In genomic region chr5:96250782-96251181, GRCh38 we compare ENCODE assay signal across 25 cellular contexts.
DNase-seq lines count a peak whose midpoint lies in the region; ATAC-seq, FAIRE-seq and TF ChIP-seq lines count a peak whose summit lies in the region.
"Had no signal": no experiment of that assay in that cellular context is flagged by ENCODE, and none has a peak within 500 bp of the region (broad histone marks: within the 10 kb centered on the region; RNA-seq: fewer than 3 reads in every experiment).

No MANE protein-coding gene starts in this region.

- peak overlapping the region; percentile 71; the same call in 2 of the 3 replicates for H2BK15ac ChIP-seq in IMR-90 (ENCODE audit: low read depth, low read length)

- ATAC-seq in A549, result no peak
- no peak for ATAC-seq in IMR-90 (ENCODE audit: low read depth)
- peak; percentile 4 for ATAC-seq in left lobe of liver
- ATAC-seq in GM18909 (IDR thresholded peaks at IDR 0.05; ENCODE audit: poor library complexity, unreplicated experiment), result no peak
- ATAC-seq: CD8-positive, alpha-beta T cell; GM12878 had no signal

- peak overlapping the region; percentile 63; the same call in 1 of the 2 replicates for H2BK20ac ChIP-seq in IMR-90 (ENCODE audit: low read depth, low read length)

- no peak overlapping the region for H3K56ac ChIP-seq in IMR-90 (ENCODE audit: extremely low read depth, insufficient read depth, low read length)

- no peak overlapping the region for H3K4me2 ChIP-seq in A549
- H3K4me2 ChIP-seq in IMR-90 (ENCODE audit: low read depth, low read length), result no peak overlapping the region
- H3K4me2 ChIP-seq: BLaER1 treated with 17β-estradiol and CSF1 and Interleukin-3, amounts not matched to agents 10 nM and 100 nM had no signal

- no peak for TF ChIP-seq POLR2A in A549 (IDR thresholded peaks at IDR 0.05; ENCODE audit: low read length)
- TF ChIP-seq POLR2A in IMR-90 (IDR thresholded peaks at IDR 0.05; ENCODE audit: low read depth, low read length), result no peak

- TF ChIP-seq CTCF in A549 (IDR thresholded peaks at IDR 0.05), result no peak
- no peak for TF ChIP-seq CTCF in IMR-90 (conservative IDR thresholded peaks at IDR 0.05; ENCODE audit: low read depth, low read length)
- TF ChIP-seq CTCF in GM13976 (IDR thresholded peaks at IDR 0.05; ENCODE audit: borderline replicate concordance, control extremely low read depth, extremely low read depth, insufficient read depth, missing control alignments), result no peak
- no peak for TF ChIP-seq CTCF in Calu3 (IDR thresholded peaks at IDR 0.05; ENCODE audit: unreplicated experiment)

- no peak overlapping the region for H3K9ac ChIP-seq in IMR-90 (ENCODE audit: low read depth, low read length)
- H3K9ac ChIP-seq: BLaER1 treated with 17β-estradiol and CSF1 and Interleukin-3, amounts not matched to agents 10 nM and 100 nM had no signal

- no peak overlapping the region for H3K14ac ChIP-seq in IMR-90 (replicated peaks; ENCODE audit: low read depth, low read length)

- CTCF ChIA-PET in A549 (lab: Yijun Ruan, JAX) (interaction anchor here (1.1 kb wide), 1 partner anchor 10 kb away, joined by 3 read pairs; no protein-coding TSS in a partner anchor), IMR-90 (lab: Yijun Ruan, JAX) (no interaction called here), Calu3 (lab: Charles Lee) (interaction anchor here (0.6 kb wide), 1 partner anchor 77 kb away, joined by 6 read pairs; no protein-coding TSS in a partner anchor)

- peaks cover 3 to 10% of the 10 kb centered on the region in 2 experiments; a peak in 1 of 4 replicates for H3K79me1 ChIP-seq in IMR-90 (ENCODE audit: low read depth in 1 of 2, low read length in 2 of 2)

- no peak overlapping the region; a peak in 1 of 4 replicates for H4K8ac ChIP-seq in IMR-90 (ENCODE audit: low read depth in 2 of 2, low read length in 2 of 2)

- no peaks in the 10 kb centered on the region for H4K20me1 ChIP-seq in IMR-90 (ENCODE audit: insufficient read depth, low read length)
- H4K20me1 ChIP-seq: BLaER1 treated with 17β-estradiol and CSF1 and Interleukin-3, amounts not matched to agents 10 nM and 100 nM had no signal

- no peak overlapping the region for H3K4me3 Mint-ChIP-seq in Calu3 (ENCODE audit: low read depth, unreplicated experiment)
- H3K4me3 Mint-ChIP-seq: B cell; CD4-positive, alpha-beta T cell; CD8-positive, alpha-beta T cell had no signal

- dilution Hi-C loops in IMR-90 (cut with HindIII; ENCODE audit: low sequenced_read_pairs, unreplicated experiment), result no loop called here

- no peaks in the 10 kb centered on the region for H3K36me3 Mint-ChIP-seq in Calu3 (ENCODE audit: insufficient read depth, unreplicated experiment)
- H3K36me3 Mint-ChIP-seq: CD8-positive, alpha-beta T cell had no signal

- H3K23ac ChIP-seq in IMR-90 (ENCODE audit: low read depth, low read length), result no peak overlapping the region

- TF ChIP-seq RAD21 in A549 (conservative IDR thresholded peaks at IDR 0.05 in 1 of 2, IDR thresholded peaks at IDR 0.05 in 1 of 2) (no peak), IMR-90 (IDR thresholded peaks at IDR 0.05; ENCODE audit: low read length) (no peak)

- H3K4me3 ChIP-seq in A549, result no peak overlapping the region
- H3K4me3 ChIP-seq in IMR-90 (ENCODE audit: insufficient read depth, low read depth, low read length), result no peak overlapping the region
- no peak overlapping the region for H3K4me3 ChIP-seq in small intestine (ENCODE audit: low read depth in 1 of 2, low read length in 2 of 2)
- H3K4me3 ChIP-seq: BLaER1 treated with 17β-estradiol and CSF1 and Interleukin-3, amounts not matched to agents 10 nM and 100 nM; GM12878 had no signal

- peaks cover 10% of the 10 kb centered on the region for H3K9me1 ChIP-seq in IMR-90 (ENCODE audit: insufficient read depth, low read length)

- H3K36me3 ChIP-seq in IMR-90 (ENCODE audit: control insufficient read depth, insufficient read depth, low read length) (no peaks in the 10 kb centered on the region), small intestine (ENCODE audit: control insufficient read depth in 2 of 2, insufficient read depth in 2 of 2, low read length in 2 of 2) (no peaks in the 10 kb centered on the region)
- H3K36me3 ChIP-seq: BLaER1 treated with 17β-estradiol and CSF1 and Interleukin-3, amounts not matched to agents 10 nM and 100 nM had no signal

- H3K9me3 ChIP-seq in A549, result peaks cover 8% of the 10 kb centered on the region; the same call in 1 of the 3 replicates
- no peaks in the 10 kb centered on the region for H3K9me3 ChIP-seq in IMR-90 (ENCODE audit: control insufficient read depth, insufficient read depth, low read length)
- H3K9me3 ChIP-seq in small intestine (ENCODE audit: control insufficient read depth, low read depth), result no peaks in the 10 kb centered on the region
- H3K9me3 ChIP-seq: BLaER1 treated with 17β-estradiol and CSF1 and Interleukin-3, amounts not matched to agents 10 nM and 100 nM; Caco-2 had no signal

- no peak for FAIRE-seq in A549 (lab: Jason Lieb, UNC)
- no peak for FAIRE-seq in small intestine (lab: Jason Lieb, UNC)
- FAIRE-seq: A204.1, GM12878, GM12892 had no signal

- no peak overlapping the region for H2AFZ ChIP-seq in IMR-90 (replicated peaks; ENCODE audit: low read length, poor library complexity)

- no peaks in the 10 kb centered on the region for H3K27me3 Mint-ChIP-seq in Calu3 (ENCODE audit: unreplicated experiment)

- POLR2A ChIA-PET in A549 (lab: Yijun Ruan, JAX) (no interaction called here), IMR-90 (lab: Charles Lee; ENCODE audit: unreplicated experiment) (no interaction called here)

- no peak for DNase-seq in A549 (ENCODE audit: low read depth in 1 of 2, low spot score in 1 of 2)
- DNase-seq in IMR-90, result no peak
- no peak for DNase-seq in left lobe of liver (ENCODE audit: low spot score)
- DNase-seq in small intestine, result peak; percentile 73
- DNase-seq in GM13976 (ENCODE audit: low spot score), result no peak
- no peak for DNase-seq in Calu3
- DNase-seq: 8988T; AML-193; Caco-2; CD4-positive, alpha-beta T cell; CD8-positive, alpha-beta T cell; DMS 273 treated with DMSO at 0.1 percent for 48 hours; DMS153; DMS53; DMS79; DND-41; EL; GDM1 had no signal

- peak overlapping the region; percentile 14; the same call in 1 of the 2 replicates for H3K4ac ChIP-seq in IMR-90 (ENCODE audit: low read depth, low read length)

- H3K18ac ChIP-seq in IMR-90 (ENCODE audit: low read depth, low read length), result no peak overlapping the region

- peaks cover 22% of the 10 kb centered on the region for H3K4me1 ChIP-seq in A549
- peaks cover 19% of the 10 kb centered on the region for H3K4me1 ChIP-seq in IMR-90 (ENCODE audit: control insufficient read depth, insufficient read depth, low read length)
- H3K4me1 ChIP-seq in small intestine (ENCODE audit: control insufficient read depth in 2 of 2, insufficient read depth in 1 of 2, low read depth in 1 of 2, low read length in 1 of 2), result peaks cover 0 to 2% of the 10 kb centered on the region in 2 donors

- no peak overlapping the region for H4K5ac ChIP-seq in IMR-90 (ENCODE audit: low read depth, low read length)

- TF ChIP-seq EP300 in A549 (IDR thresholded peaks at IDR 0.05), result no peak

- H4K91ac ChIP-seq in IMR-90 (ENCODE audit: insufficient read depth, low read depth, low read length), result peak overlapping the region; percentile 33; the same call in 1 of the 2 replicates

- H3K9me3 Mint-ChIP-seq in Calu3 (ENCODE audit: low read depth, unreplicated experiment), result no peaks in the 10 kb centered on the region
- H3K9me3 Mint-ChIP-seq: CD4-positive, alpha-beta T cell; CD8-positive, alpha-beta T cell had no signal

- H2AK9ac ChIP-seq in IMR-90 (replicated peaks; ENCODE audit: low read depth, low read length, poor library complexity), result no peak overlapping the region

- no peak overlapping the region; a peak in 1 of 6 replicates for H3K27ac ChIP-seq in A549
- no peak overlapping the region for H3K27ac ChIP-seq in IMR-90 (ENCODE audit: insufficient read depth, low read length)
- no peak overlapping the region for H3K27ac ChIP-seq in small intestine (ENCODE audit: low read depth in 1 of 2, low read length in 1 of 2)
- H3K27ac ChIP-seq: BLaER1 treated with 17β-estradiol and CSF1 and Interleukin-3, amounts not matched to agents 10 nM and 100 nM; C4-2B had no signal

- no peak overlapping the region for H2BK5ac ChIP-seq in IMR-90 (ENCODE audit: low read depth, low read length, poor library complexity, severe bottlenecking)

- H2BK120ac ChIP-seq in IMR-90 (ENCODE audit: low read depth, low read length), result peak overlapping the region; percentile 54

- in situ Hi-C loops in IMR-90 (cut with MboI; ENCODE audit: low sequenced_read_pairs) (no loop called here), GM13976 (cut with MboI; ENCODE audit: low sequenced_read_pairs, unreplicated experiment) (no loop called here)

- H3K27me3 ChIP-seq in IMR-90 (ENCODE audit: control insufficient read depth, insufficient read depth, low read length) (no peaks in the 10 kb centered on the region), small intestine (ENCODE audit: control insufficient read depth in 2 of 2, insufficient read depth in 2 of 2, low read length in 2 of 2) (no peaks in the 10 kb centered on the region)
- H3K27me3 ChIP-seq: BLaER1 treated with 17β-estradiol and CSF1 and Interleukin-3, amounts not matched to agents 10 nM and 100 nM had no signal

- no peak overlapping the region for H3K27ac Mint-ChIP-seq in Calu3 (ENCODE audit: unreplicated experiment)
- H3K27ac Mint-ChIP-seq: B cell; CD4-positive, alpha-beta T cell; CD8-positive, alpha-beta T cell had no signal

- no TSS peak for BruUV-seq in IMR-90 (replicated peaks; lab: Mats Ljungman, UMichigan)
- BruUV-seq in Calu3 (replicated peaks; lab: Mats Ljungman, UMichigan), result no TSS peak

- H2AK5ac ChIP-seq in IMR-90 (ENCODE audit: low read depth, low read length), result peak overlapping the region; percentile 44; the same call in 1 of the 2 replicates

- peaks cover 17% of the 10 kb centered on the region for H3K4me1 Mint-ChIP-seq in Calu3 (ENCODE audit: low read depth, unreplicated experiment)
- H3K4me1 Mint-ChIP-seq: B cell had no signal

- intact Hi-C loops in IMR-90 (cut with micrococcal nuclease), result loop anchor here (10.0 kb wide), 1 partner anchor 76 kb away; no protein-coding TSS in a partner anchor
- intact Hi-C loops in Calu3 (cut with micrococcal nuclease; ENCODE audit: unreplicated experiment), result no loop called here

- WGBS in A549 (ENCODE audit: missing lambda C conversion rate), result 73% methylated on average over 2 of the region's 2 CpGs
- 67% methylated on average over 1 of the region's 2 CpGs; no CpG with 5 or more reads in 1 of the 2 experiments for WGBS in IMR-90 (ENCODE audit: extremely low coverage in 2 of 2, insufficient read length in 1 of 2), 2 experiments
- 42 to 75% (median 46%) methylated on average over 2 of the region's 2 CpGs for WGBS in small intestine, 3 donors

TF ChIP-seq in A549, 52 proteins besides CTCF, POLR2A, EP300 and RAD21:
- TF ChIP-seq RNF2 (IDR thresholded peaks at IDR 0.05; ENCODE audit: borderline replicate concordance, low read depth), result no peak
- peak; percentile 10 for TF ChIP-seq MAFK (IDR thresholded peaks at IDR 0.05; ENCODE audit: partially characterized antibody)
- no peak for TF ChIP-seq GATA3 (IDR thresholded peaks at IDR 0.05; ENCODE audit: borderline replicate concordance)
TF ChIP-seq in A549: peak in this region for 1.

TF ChIP-seq in IMR-90, 13 proteins besides CTCF, POLR2A, EP300 and RAD21 (continues in another document):
- TF ChIP-seq RCOR1 (IDR thresholded peaks at IDR 0.05; ENCODE audit: insufficient replicate concordance, low read length), result no peak
- no peak for TF ChIP-seq SMC3 (IDR thresholded peaks at IDR 0.05; ENCODE audit: low read depth, low read length)
- TF ChIP-seq NFE2L2 (IDR thresholded peaks at IDR 0.05; ENCODE audit: low read depth, low read length), result no peak
- no peak for TF ChIP-seq RFX5 (IDR thresholded peaks at IDR 0.05; ENCODE audit: low read depth, low read length)
